In the genomic region with DNA sequence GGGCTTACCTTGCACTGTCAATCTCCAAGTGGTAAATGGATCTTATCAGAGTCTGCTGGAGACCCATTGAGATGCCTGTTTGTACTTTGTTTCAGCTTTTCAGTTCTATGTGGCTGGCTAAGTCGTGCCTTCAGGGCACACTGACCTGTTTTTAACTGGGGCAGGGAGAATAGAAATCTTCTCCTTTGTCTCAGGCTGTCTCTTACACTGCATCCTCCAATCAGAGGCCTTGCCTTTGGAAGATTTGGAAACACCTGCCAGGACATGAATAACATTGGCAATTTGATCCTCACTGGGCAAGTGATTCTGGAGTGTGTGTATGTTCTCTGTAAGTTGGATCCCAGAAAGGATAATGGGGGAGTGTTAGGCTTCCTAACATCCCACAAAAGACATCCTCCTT, we compare ENCODE assay signal across 15 cellular contexts.
DNase-seq lines count a peak whose midpoint lies in the region; ATAC-seq and TF ChIP-seq lines count a peak whose summit lies in the region.
"Had no signal": no experiment of that assay in that cellular context is flagged by ENCODE, and none has a peak within 500 bp of the region (broad histone marks: within the 10 kb centered on the region; RNA-seq: fewer than 3 reads in every experiment).

No MANE protein-coding gene starts in this region.

- no peaks in the 10 kb centered on the region for H3K4me1 ChIP-seq in left ventricle myocardium inferior
- H3K4me1 ChIP-seq: SJCRH30 had no signal

- H3K36me3 ChIP-seq in left ventricle myocardium inferior: no peaks in the 10 kb centered on the region
- H3K36me3 ChIP-seq: SJCRH30 had no signal

- no peaks in the 10 kb centered on the region for H3K36me3 Mint-ChIP-seq in stimulated activated memory B cell treated with anti-CD40 and anti-IgM and Interleukin-4, amounts not matched to agents 10 μg/mL and 1 μg/mL and 100 μg/mL, for 72 hours
- H3K36me3 Mint-ChIP-seq: CD4-positive, CD25-positive, alpha-beta regulatory T cell; IgD-negative memory B cell had no signal

- TF ChIP-seq CTCF in left ventricle myocardium inferior (IDR thresholded peaks at IDR 0.05; ENCODE audit: borderline replicate concordance): no peak

- no peaks in the 10 kb centered on the region for H3K27me3 ChIP-seq in left ventricle myocardium inferior (ENCODE audit: low read depth)
- H3K27me3 ChIP-seq: SJCRH30 had no signal

- no peak overlapping the region for H3K27ac Mint-ChIP-seq in stimulated activated memory B cell treated with anti-CD40 and anti-IgM and Interleukin-4, amounts not matched to agents 10 μg/mL and 1 μg/mL and 100 μg/mL, for 72 hours
- H3K27ac Mint-ChIP-seq: CD4-positive, CD25-positive, alpha-beta regulatory T cell; IgD-negative memory B cell; T-helper 2 cell treated with Interferon-gamma antibody and Interleukin-4, amounts not matched to agents 5 μg/mL and 100 μg/mL, for 36 hours had no signal

- no peaks in the 10 kb centered on the region for H3K9me3 Mint-ChIP-seq in stimulated activated memory B cell treated with anti-CD40 and anti-IgM and Interleukin-4, amounts not matched to agents 10 μg/mL and 1 μg/mL and 100 μg/mL, for 72 hours
- H3K9me3 Mint-ChIP-seq: CD4-positive, CD25-positive, alpha-beta regulatory T cell; IgD-negative memory B cell; T-helper 2 cell treated with Interferon-gamma antibody and Interleukin-4, amounts not matched to agents 5 μg/mL and 100 μg/mL, for 36 hours had no signal

- no peak overlapping the region for H3K27ac ChIP-seq in left ventricle myocardium inferior (replicated peaks)
- H3K27ac ChIP-seq: SJCRH30 had no signal

- peak; percentile 49 for DNase-seq in NCI-H748 (lab: John Stamatoyannopoulos, UW; ENCODE audit: unreplicated experiment)
- no peak for DNase-seq in NCI-H748 treated with DMSO at 0.1 percent for 48 hours (lab: John Stamatoyannopoulos, UW)
- DNase-seq in NCI-H187 treated with DMSO at 0.1 percent for 48 hours (lab: John Stamatoyannopoulos, UW): peak; percentile 9
- DNase-seq in NCI-H69 (lab: John Stamatoyannopoulos, UW): peak; percentile 86
- DNase-seq in activated effector memory CD4-positive, alpha-beta T cell treated with anti-CD3 and anti-CD28 coated beads, Interleukin-2, amount 50 U/mL, for 16 hours: no peak
- no peak for DNase-seq in left ventricle myocardium inferior
- DNase-seq: CD4-positive, CD25-positive, alpha-beta regulatory T cell; EL; NCI-H1436 treated with DMSO at 0.1 percent for 48 hours; OCI-M1; RPMI8226; SJCRH30 had no signal

- H3K4me1 Mint-ChIP-seq in stimulated activated memory B cell treated with anti-CD40 and anti-IgM and Interleukin-4, amounts not matched to agents 10 μg/mL and 1 μg/mL and 100 μg/mL, for 72 hours: no peaks in the 10 kb centered on the region
- H3K4me1 Mint-ChIP-seq: CD4-positive, CD25-positive, alpha-beta regulatory T cell had no signal

- no peaks in the 10 kb centered on the region for H3K27me3 Mint-ChIP-seq in stimulated activated memory B cell treated with anti-CD40 and anti-IgM and Interleukin-4, amounts not matched to agents 10 μg/mL and 1 μg/mL and 100 μg/mL, for 72 hours
- H3K27me3 Mint-ChIP-seq: CD4-positive, CD25-positive, alpha-beta regulatory T cell; IgD-negative memory B cell had no signal

- intact Hi-C loops in left ventricle myocardium inferior (cut with micrococcal nuclease): no loop called here

- no peak overlapping the region for H3K4me3 Mint-ChIP-seq in stimulated activated memory B cell treated with anti-CD40 and anti-IgM and Interleukin-4, amounts not matched to agents 10 μg/mL and 1 μg/mL and 100 μg/mL, for 72 hours
- H3K4me3 Mint-ChIP-seq: CD4-positive, CD25-positive, alpha-beta regulatory T cell; IgD-negative memory B cell; T-helper 2 cell treated with Interferon-gamma antibody and Interleukin-4, amounts not matched to agents 5 μg/mL and 100 μg/mL, for 36 hours had no signal

- ATAC-seq in stimulated activated memory B cell treated with anti-CD40 and anti-IgM and Interleukin-4, amounts not matched to agents 10 μg/mL and 1 μg/mL and 100 μg/mL, for 72 hours: peak; percentile 12

- no peak overlapping the region for H3K4me3 ChIP-seq in left ventricle myocardium inferior
- H3K4me3 ChIP-seq: SJCRH30 had no signal

- H3K9me3 ChIP-seq in left ventricle myocardium inferior (replicated peaks): no peaks in the 10 kb centered on the region
- H3K9me3 ChIP-seq: SJCRH30 had no signal

Comparison
In these comparisons a context has a peak if more than half of its experiments do, and no peak if none do; other contexts are left out.
1. DNase-seq: peak in NCI-H748 (single experiment), NCI-H187 treated with DMSO at 0.1 percent for 48 hours (single experiment) and NCI-H69 (single experiment); none in NCI-H748 treated with DMSO at 0.1 percent for 48 hours (single experiment), activated effector memory CD4-positive, alpha-beta T cell treated with anti-CD3 and anti-CD28 coated beads, Interleukin-2, amount 50 U/mL, for 16 hours (single experiment) and left ventricle myocardium inferior (single experiment).